Comparison of ENCODE assay signal across 24 cellular contexts in genomic region chr6:55130806-55131324, GRCh38. TPM values are rescaled to one million over a fixed set of nuclear protein-coding genes. Genes with fewer than 3 reads are reported as not detected.
DNase-seq lines count a peak whose midpoint lies in the region; ATAC-seq, FAIRE-seq and TF ChIP-seq lines count a peak whose summit lies in the region.
"Had no signal": no experiment of that assay in that cellular context is flagged by ENCODE, and none has a peak within 500 bp of the region (broad histone marks: within the 10 kb centered on the region; RNA-seq: fewer than 3 reads in every experiment).

No MANE protein-coding gene starts in this region.

- TF ChIP-seq CTCF in A549 (IDR thresholded peaks at IDR 0.05) (no peak), retinal pigment epithelial cell (conservative IDR thresholded peaks at IDR 0.05; ENCODE audit: low read depth, low read length) (no peak)

- no peaks in the 10 kb centered on the region for H3K4me1 ChIP-seq in A549
- H3K4me1 ChIP-seq: HAP-1 had no signal

- H3K4me3 ChIP-seq in A549 (no peak overlapping the region), retinal pigment epithelial cell (ENCODE audit: low read length) (no peak overlapping the region)
- H3K4me3 ChIP-seq: HAP-1 had no signal

- TF ChIP-seq EP300 in A549 (IDR thresholded peaks at IDR 0.05): no peak

- no peak overlapping the region for H3K27ac ChIP-seq in A549

- DNase-seq in A549 (ENCODE audit: low read depth in 1 of 2, low spot score in 1 of 2) (no peak), amniotic epithelial cell (ENCODE audit: low read depth) (peak; percentile 15), frontal cortex (ENCODE audit: low spot score in 2 of 2) (no peak), retinal pigment epithelial cell (ENCODE audit: low read depth) (peak; percentile 60), NCI-H1417 treated with DMSO at 0.1 percent for 48 hours (lab: John Stamatoyannopoulos, UW) (no peak), Kasumi-1 (lab: John Stamatoyannopoulos, UW) (no peak)
- no peak for DNase-seq in activated naive CD4-positive, alpha-beta T cell treated with anti-CD3 and anti-CD28 coated beads, Interleukin-2, amount 50 U/mL, for 72 hours (ENCODE audit: low spot score in 2 of 2)
- DNase-seq: 8988T; C1 segment of cervical spinal cord; Calu3; CD4-positive, alpha-beta memory T cell; COR-L47; DMS79 treated with DMSO at 0.1 percent for 48 hours; GF-D8; GOT3; HFFc6 had no signal

- H3K9me3 ChIP-seq in A549: no peaks in the 10 kb centered on the region
- H3K9me3 ChIP-seq: HAP-1 had no signal

- FAIRE-seq in A549 (lab: Jason Lieb, UNC) (no peak), frontal cortex (lab: Jason Lieb, UNC) (peak; percentile 28)
- FAIRE-seq: GM12891, GM18507, H54 had no signal

- ATAC-seq in A549: no peak
- ATAC-seq in activated naive CD4-positive, alpha-beta T cell treated with anti-CD3 and anti-CD28 coated beads, Interleukin-2, amount 50 U/mL, for 72 hours: no peak

- peaks cover 24 to 27% of the 10 kb centered on the region in 2 donors for H3K9me3 Mint-ChIP-seq in activated naive CD4-positive, alpha-beta T cell treated with anti-CD3 and anti-CD28 coated beads, Interleukin-2, amount 50 U/mL, for 72 hours

- peaks cover 0 to 10% of the 10 kb centered on the region in 2 donors for H3K36me3 Mint-ChIP-seq in activated naive CD4-positive, alpha-beta T cell treated with anti-CD3 and anti-CD28 coated beads, Interleukin-2, amount 50 U/mL, for 72 hours
- H3K36me3 Mint-ChIP-seq: CD4-positive, alpha-beta memory T cell had no signal

- TF ChIP-seq POLR2A in A549 (IDR thresholded peaks at IDR 0.05; ENCODE audit: low read length): no peak

- TF ChIP-seq RAD21 in A549 (conservative IDR thresholded peaks at IDR 0.05 in 1 of 2, IDR thresholded peaks at IDR 0.05 in 1 of 2): no peak

- H3K27ac Mint-ChIP-seq in activated naive CD4-positive, alpha-beta T cell treated with anti-CD3 and anti-CD28 coated beads, Interleukin-2, amount 50 U/mL, for 72 hours: no peak overlapping the region
- H3K27ac Mint-ChIP-seq: CD4-positive, alpha-beta memory T cell; HFFc6 had no signal

- CTCF ChIA-PET in A549 (lab: Yijun Ruan, JAX): no interaction called here

- POLR2A ChIA-PET in A549 (lab: Yijun Ruan, JAX): no interaction called here

- H3K4me2 ChIP-seq in A549: no peak overlapping the region

TF ChIP-seq in A549, 52 proteins besides CTCF, POLR2A, EP300 and RAD21:
- TF ChIP-seq HOXB13 (CRISPR knock-in tag; IDR thresholded peaks at IDR 0.05; ENCODE audit: low read depth): no peak
- TF ChIP-seq REST (IDR thresholded peaks at IDR 0.05): no peak
- peak; percentile 16 for TF ChIP-seq MAFK (IDR thresholded peaks at IDR 0.05; ENCODE audit: partially characterized antibody)
TF ChIP-seq in A549: peak in this region for 1.

RNA-seq across cellular contexts. Expression of gene HCRTR2, which starts 43.5 kb away (rescaled TPM):
- polyA plus RNA-seq in A549 (2011; rRNA removed) (not detected in 2 replicates), A549 (2017; fragmentation: RNase III; extraction: RNeasy Plus Mini Kit Qiagen cat#74134 plus additional on column Dnase treatment) (not detected in 3 replicates)
- not detected in 2 replicates for polyA plus RNA-seq in A549 (2012; cell fraction: cytosol; rRNA removed)
- polyA plus RNA-seq in A549 (2012; cell fraction: nucleus; rRNA removed): not detected in 2 replicates
- not detected in 2 replicates for polyA minus RNA-seq in A549 (2011; rRNA and poly(A)+ RNA removed)
- 30.6 TPM for total RNA-seq in frontal cortex
- total RNA-seq in activated naive CD4-positive, alpha-beta T cell treated with anti-CD3 and anti-CD28 coated beads, Interleukin-2, amount 50 U/mL, for 72 hours: not detected
- total RNA-seq: A673; Calu3; CD4-positive, alpha-beta memory T cell; Daoy; G401; HFFc6 had no signal
- polyA plus RNA-seq: BJ; CD4-positive, alpha-beta memory T cell had no signal

Comparison
In these comparisons a context has a peak if more than half of its experiments do, and no peak if none do; other contexts are left out.
1. DNase-seq: peak in amniotic epithelial cell (single experiment) and retinal pigment epithelial cell (single experiment); none in A549 (0 of 2), frontal cortex (0 of 2), NCI-H1417 treated with DMSO at 0.1 percent for 48 hours (single experiment), activated naive CD4-positive, alpha-beta T cell treated with anti-CD3 and anti-CD28 coated beads, Interleukin-2, amount 50 U/mL, for 72 hours (0 of 2) and Kasumi-1 (0 of 2).
2. RNA of gene HCRTR2, which starts 43.5 kb away (total RNA-seq): 30.6 TPM in frontal cortex (single experiment); not detected in activated naive CD4-positive, alpha-beta T cell treated with anti-CD3 and anti-CD28 coated beads, Interleukin-2, amount 50 U/mL, for 72 hours; every median in the first group is over 10 times any median in the second.